12 cellular contexts compared by ENCODE assay signal in genomic region chr21:38930838-38931237, GRCh38.
DNase-seq lines count a peak whose midpoint lies in the region; ATAC-seq and TF ChIP-seq lines count a peak whose summit lies in the region.
"Had no signal": no experiment of that assay in that cellular context is flagged by ENCODE, and none has a peak within 500 bp of the region (broad histone marks: within the 10 kb centered on the region; RNA-seq: fewer than 3 reads in every experiment).

No MANE protein-coding gene starts in this region.

- H3K36me3 Mint-ChIP-seq in Caco-2 (ENCODE audit: insufficient read depth, unreplicated experiment) = no peaks in the 10 kb centered on the region
- H3K36me3 Mint-ChIP-seq: IgD-negative memory B cell had no signal

- H3K9me3 Mint-ChIP-seq in Caco-2 (ENCODE audit: unreplicated experiment) = peaks cover 14% of the 10 kb centered on the region

- H3K4me1 ChIP-seq in right atrium auricular region (peaks cover 0 to 13% of the 10 kb centered on the region in 2 donors), Caco-2 (0 out of 2 replicates have a peak, but pooled peaks cover 3% of the 10 kb centered on the region)

- H3K27me3 Mint-ChIP-seq in Caco-2 (ENCODE audit: insufficient read depth, unreplicated experiment) = no peaks in the 10 kb centered on the region
- H3K27me3 Mint-ChIP-seq: IgD-negative memory B cell had no signal

- TF ChIP-seq CTCF in right atrium auricular region (IDR thresholded peaks at IDR 0.05) (no peak), Caco-2 (IDR thresholded peaks at IDR 0.05; ENCODE audit: insufficient read depth in 1 of 2, low read depth in 1 of 2, low read length in 1 of 2, severe bottlenecking in 1 of 2, unreplicated experiment in 1 of 2) (no peak)

- H3K4me3 Mint-ChIP-seq in Caco-2 (ENCODE audit: unreplicated experiment) = no peak overlapping the region
- H3K4me3 Mint-ChIP-seq: activated CD8-positive, alpha-beta T cell treated with anti-CD3 and anti-CD28 coated beads, Interleukin-2, amount 10 ng/mL, durations not matched to agents 7 days and 5 days had no signal

- H3K4me1 Mint-ChIP-seq in Caco-2 (ENCODE audit: low read depth, unreplicated experiment) = peaks cover 15% of the 10 kb centered on the region
- H3K4me1 Mint-ChIP-seq: IgD-negative memory B cell had no signal

- peak; percentile 36 for DNase-seq in H4 (ENCODE audit: low spot score)
- peak; percentile 90 for DNase-seq in SKM-1 treated with dmso at 0.1 percent for 144 hours (lab: John Stamatoyannopoulos, UW; ENCODE audit: unreplicated experiment)
- DNase-seq in right atrium auricular region (ENCODE audit: low spot score) = peak; percentile 78
- peak; percentile 62 for DNase-seq in skeletal muscle cell (ENCODE audit: low read depth)
- DNase-seq in NCI-H1048 (lab: John Stamatoyannopoulos, UW) = no peak
- DNase-seq in Caco-2 = no peak
- no peak for DNase-seq in NCI-H510A treated with DMSO at 0.1 percent for 48 hours (lab: John Stamatoyannopoulos, UW)
- DNase-seq: activated CD8-positive, alpha-beta T cell treated with anti-CD3 and anti-CD28 coated beads, Interleukin-2, amount 10 ng/mL, durations not matched to agents 7 days and 5 days; Calu3 had no signal

- intact Hi-C loops in Caco-2 (cut with micrococcal nuclease; ENCODE audit: unreplicated experiment) = no loop called here

- H3K4me3 ChIP-seq in right atrium auricular region (no peak overlapping the region), skeletal muscle cell (ENCODE audit: low read depth, low read length) (no peak overlapping the region), Caco-2 (ENCODE audit: low read depth, low read length) (no peak overlapping the region)

- no peak for ATAC-seq in GM19395 (IDR thresholded peaks at IDR 0.05; ENCODE audit: unreplicated experiment)
- ATAC-seq: activated CD8-positive, alpha-beta T cell treated with anti-CD3 and anti-CD28 coated beads, Interleukin-2, amount 10 ng/mL, durations not matched to agents 7 days and 5 days had no signal

- H3K36me3 ChIP-seq in right atrium auricular region (no peaks in the 10 kb centered on the region), Caco-2 (ENCODE audit: control insufficient read depth, insufficient read depth, low read length) (no peaks in the 10 kb centered on the region)

- POLR2A ChIA-PET in Caco-2 (lab: Charles Lee) = no interaction called here

- H3K27me3 ChIP-seq in right atrium auricular region (no peaks in the 10 kb centered on the region), Caco-2 (replicated peaks; ENCODE audit: control insufficient read depth, insufficient read depth, low read length) (no peaks in the 10 kb centered on the region)

- CTCF ChIA-PET in Caco-2 (lab: Charles Lee) = no interaction called here

- H3K27ac Mint-ChIP-seq in Caco-2 (ENCODE audit: unreplicated experiment) = no peak overlapping the region
- H3K27ac Mint-ChIP-seq: activated CD8-positive, alpha-beta T cell treated with anti-CD3 and anti-CD28 coated beads, Interleukin-2, amount 10 ng/mL, durations not matched to agents 7 days and 5 days; IgD-negative memory B cell; progenitor cell of endocrine pancreas had no signal

- H3K9me3 ChIP-seq in right atrium auricular region (no peaks in the 10 kb centered on the region), Caco-2 (peaks cover 5% of the 10 kb centered on the region; the same call in 1 of the 2 replicates)

- no TSS peak for BruUV-seq in Caco-2 (replicated peaks; lab: Mats Ljungman, UMichigan)

- peak overlapping the region; percentile 36 to 43 for H3K27ac ChIP-seq in right atrium auricular region

Comparison
In these comparisons a context has a peak if more than half of its experiments do, and no peak if none do; other contexts are left out.
1. DNase-seq: peak in H4 (single experiment), SKM-1 treated with dmso at 0.1 percent for 144 hours (single experiment), right atrium auricular region (single experiment) and skeletal muscle cell (single experiment); none in NCI-H1048 (single experiment), Caco-2 (0 of 2) and NCI-H510A treated with DMSO at 0.1 percent for 48 hours (single experiment).